ENCODE assay signal across 1 cellular context in the genomic region with DNA sequence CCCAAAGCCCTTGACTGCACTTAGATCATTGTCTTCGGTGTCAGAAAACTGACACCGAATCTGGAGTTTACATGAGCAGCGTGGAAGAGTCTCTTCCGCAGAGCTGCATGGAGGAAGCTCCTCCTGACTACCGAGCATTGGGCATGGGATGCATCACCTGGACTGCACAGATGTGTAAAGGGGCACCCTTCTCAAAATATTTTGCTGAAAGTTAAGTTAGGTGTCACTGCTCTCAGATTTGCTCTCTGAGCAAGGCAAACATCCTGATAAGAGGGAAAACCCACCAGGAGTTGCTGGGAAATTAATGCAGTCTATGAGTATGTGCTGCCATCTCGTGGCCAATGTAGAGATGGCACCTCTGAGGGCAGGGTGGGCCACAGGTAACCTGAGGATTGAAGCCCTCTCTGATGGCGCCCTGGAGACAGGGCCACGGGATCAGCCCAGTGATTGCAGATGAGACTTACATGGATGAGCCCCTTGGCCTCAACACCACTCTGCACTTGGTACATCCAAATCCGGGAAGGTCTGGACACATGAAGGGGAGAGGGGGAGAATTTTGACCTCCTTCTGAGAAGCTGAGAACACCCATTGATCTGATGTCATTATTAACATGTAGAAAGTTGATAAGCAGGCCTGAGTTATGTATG.
TF ChIP-seq lines count a peak whose summit lies in the region.

No MANE protein-coding gene starts in this region.

TF ChIP-seq in GM12878, 131 proteins besides CTCF, POLR2A, EP300 and RAD21 (continued from another document):
- TF ChIP-seq, protein P1, sequence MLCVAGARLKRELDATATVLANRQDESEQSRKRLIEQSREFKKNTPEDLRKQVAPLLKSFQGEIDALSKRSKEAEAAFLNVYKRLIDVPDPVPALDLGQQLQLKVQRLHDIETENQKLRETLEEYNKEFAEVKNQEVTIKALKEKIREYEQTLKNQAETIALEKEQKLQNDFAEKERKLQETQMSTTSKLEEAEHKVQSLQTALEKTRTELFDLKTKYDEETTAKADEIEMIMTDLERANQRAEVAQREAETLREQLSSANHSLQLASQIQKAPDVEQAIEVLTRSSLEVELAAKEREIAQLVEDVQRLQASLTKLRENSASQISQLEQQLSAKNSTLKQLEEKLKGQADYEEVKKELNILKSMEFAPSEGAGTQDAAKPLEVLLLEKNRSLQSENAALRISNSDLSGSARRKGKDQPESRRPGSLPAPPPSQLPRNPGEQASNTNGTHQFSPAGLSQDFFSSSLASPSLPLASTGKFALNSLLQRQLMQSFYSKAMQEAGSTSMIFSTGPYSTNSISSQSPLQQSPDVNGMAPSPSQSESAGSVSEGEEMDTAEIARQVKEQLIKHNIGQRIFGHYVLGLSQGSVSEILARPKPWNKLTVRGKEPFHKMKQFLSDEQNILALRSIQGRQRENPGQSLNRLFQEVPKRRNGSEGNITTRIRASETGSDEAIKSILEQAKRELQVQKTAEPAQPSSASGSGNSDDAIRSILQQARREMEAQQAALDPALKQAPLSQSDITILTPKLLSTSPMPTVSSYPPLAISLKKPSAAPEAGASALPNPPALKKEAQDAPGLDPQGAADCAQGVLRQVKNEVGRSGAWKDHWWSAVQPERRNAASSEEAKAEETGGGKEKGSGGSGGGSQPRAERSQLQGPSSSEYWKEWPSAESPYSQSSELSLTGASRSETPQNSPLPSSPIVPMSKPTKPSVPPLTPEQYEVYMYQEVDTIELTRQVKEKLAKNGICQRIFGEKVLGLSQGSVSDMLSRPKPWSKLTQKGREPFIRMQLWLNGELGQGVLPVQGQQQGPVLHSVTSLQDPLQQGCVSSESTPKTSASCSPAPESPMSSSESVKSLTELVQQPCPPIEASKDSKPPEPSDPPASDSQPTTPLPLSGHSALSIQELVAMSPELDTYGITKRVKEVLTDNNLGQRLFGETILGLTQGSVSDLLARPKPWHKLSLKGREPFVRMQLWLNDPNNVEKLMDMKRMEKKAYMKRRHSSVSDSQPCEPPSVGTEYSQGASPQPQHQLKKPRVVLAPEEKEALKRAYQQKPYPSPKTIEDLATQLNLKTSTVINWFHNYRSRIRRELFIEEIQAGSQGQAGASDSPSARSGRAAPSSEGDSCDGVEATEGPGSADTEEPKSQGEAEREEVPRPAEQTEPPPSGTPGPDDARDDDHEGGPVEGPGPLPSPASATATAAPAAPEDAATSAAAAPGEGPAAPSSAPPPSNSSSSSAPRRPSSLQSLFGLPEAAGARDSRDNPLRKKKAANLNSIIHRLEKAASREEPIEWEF (IDR thresholded peaks at IDR 0.05; ENCODE audit: insufficient replicate concordance, low read depth, low read length), result no peak
- TF ChIP-seq, protein P2, sequence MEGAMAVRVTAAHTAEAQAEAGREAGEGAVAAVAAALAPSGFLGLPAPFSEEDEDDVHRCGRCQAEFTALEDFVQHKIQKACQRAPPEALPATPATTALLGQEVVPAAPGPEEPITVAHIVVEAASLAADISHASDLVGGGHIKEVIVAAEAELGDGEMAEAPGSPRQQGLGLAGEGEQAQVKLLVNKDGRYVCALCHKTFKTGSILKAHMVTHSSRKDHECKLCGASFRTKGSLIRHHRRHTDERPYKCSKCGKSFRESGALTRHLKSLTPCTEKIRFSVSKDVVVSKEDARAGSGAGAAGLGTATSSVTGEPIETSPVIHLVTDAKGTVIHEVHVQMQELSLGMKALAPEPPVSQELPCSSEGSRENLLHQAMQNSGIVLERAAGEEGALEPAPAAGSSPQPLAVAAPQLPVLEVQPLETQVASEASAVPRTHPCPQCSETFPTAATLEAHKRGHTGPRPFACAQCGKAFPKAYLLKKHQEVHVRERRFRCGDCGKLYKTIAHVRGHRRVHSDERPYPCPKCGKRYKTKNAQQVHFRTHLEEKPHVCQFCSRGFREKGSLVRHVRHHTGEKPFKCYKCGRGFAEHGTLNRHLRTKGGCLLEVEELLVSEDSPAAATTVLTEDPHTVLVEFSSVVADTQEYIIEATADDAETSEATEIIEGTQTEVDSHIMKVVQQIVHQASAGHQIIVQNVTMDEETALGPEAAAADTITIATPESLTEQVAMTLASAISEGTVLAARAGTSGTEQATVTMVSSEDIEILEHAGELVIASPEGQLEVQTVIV (IDR thresholded peaks at IDR 0.05; ENCODE audit: borderline replicate concordance, partially characterized antibody), result no peak
- TF ChIP-seq SMC3 (IDR thresholded peaks at IDR 0.05; ENCODE audit: borderline replicate concordance, low read length) (peak; percentile 77), SP1 (IDR thresholded peaks at IDR 0.05; ENCODE audit: low read depth, low read length) (no peak)
- TF ChIP-seq, protein P3, sequence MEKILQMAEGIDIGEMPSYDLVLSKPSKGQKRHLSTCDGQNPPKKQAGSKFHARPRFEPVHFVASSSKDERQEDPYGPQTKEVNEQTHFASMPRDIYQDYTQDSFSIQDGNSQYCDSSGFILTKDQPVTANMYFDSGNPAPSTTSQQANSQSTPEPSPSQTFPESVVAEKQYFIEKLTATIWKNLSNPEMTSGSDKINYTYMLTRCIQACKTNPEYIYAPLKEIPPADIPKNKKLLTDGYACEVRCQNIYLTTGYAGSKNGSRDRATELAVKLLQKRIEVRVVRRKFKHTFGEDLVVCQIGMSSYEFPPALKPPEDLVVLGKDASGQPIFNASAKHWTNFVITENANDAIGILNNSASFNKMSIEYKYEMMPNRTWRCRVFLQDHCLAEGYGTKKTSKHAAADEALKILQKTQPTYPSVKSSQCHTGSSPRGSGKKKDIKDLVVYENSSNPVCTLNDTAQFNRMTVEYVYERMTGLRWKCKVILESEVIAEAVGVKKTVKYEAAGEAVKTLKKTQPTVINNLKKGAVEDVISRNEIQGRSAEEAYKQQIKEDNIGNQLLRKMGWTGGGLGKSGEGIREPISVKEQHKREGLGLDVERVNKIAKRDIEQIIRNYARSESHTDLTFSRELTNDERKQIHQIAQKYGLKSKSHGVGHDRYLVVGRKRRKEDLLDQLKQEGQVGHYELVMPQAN (conservative IDR thresholded peaks at IDR 0.05), result no peak
